ENCODE assay signal across 1 cellular context in the genomic region with DNA sequence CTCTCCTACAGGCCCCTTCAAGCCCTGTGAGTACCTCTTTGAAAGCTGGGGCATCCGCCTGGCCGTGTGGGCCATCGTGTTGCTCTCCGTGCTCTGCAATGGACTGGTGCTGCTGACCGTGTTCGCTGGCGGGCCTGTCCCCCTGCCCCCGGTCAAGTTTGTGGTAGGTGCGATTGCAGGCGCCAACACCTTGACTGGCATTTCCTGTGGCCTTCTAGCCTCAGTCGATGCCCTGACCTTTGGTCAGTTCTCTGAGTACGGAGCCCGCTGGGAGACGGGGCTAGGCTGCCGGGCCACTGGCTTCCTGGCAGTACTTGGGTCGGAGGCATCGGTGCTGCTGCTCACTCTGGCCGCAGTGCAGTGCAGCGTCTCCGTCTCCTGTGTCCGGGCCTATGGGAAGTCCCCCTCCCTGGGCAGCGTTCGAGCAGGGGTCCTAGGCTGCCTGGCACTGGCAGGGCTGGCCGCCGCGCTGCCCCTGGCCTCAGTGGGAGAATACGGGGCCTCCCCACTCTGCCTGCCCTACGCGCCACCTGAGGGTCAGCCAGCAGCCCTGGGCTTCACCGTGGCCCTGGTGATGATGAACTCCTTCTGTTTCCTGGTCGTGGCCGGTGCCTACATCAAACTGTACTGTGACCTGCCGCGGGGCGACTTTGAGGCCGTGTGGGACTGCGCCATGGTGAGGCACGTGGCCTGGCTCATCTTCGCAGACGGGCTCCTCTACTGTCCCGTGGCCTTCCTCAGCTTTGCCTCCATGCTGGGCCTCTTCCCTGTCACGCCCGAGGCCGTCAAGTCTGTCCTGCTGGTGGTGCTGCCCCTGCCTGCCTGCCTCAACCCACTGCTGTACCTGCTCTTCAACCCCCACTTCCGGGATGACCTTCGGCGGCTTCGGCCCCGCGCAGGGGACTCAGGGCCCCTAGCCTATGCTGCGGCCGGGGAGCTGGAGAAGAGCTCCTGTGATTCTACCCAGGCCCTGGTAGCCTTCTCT.
TF ChIP-seq lines count a peak whose summit lies in the region.

No MANE protein-coding gene starts in this region.

TF ChIP-seq in HepG2, 621 proteins besides CTCF, POLR2A, EP300 and RAD21 (continued from another document):
- TF ChIP-seq GATAD2A (CRISPR knock-in tag; IDR thresholded peaks at IDR 0.05) (peak; percentile 56), ZNF816 (CRISPR knock-in tag; IDR thresholded peaks at IDR 0.05; ENCODE audit: borderline replicate concordance) (no peak), ZNF292 (CRISPR knock-in tag; IDR thresholded peaks at IDR 0.05; ENCODE audit: borderline replicate concordance, low read depth) (0 out of 2 replicates have a peak, but pooled peaks have one; percentile 33), RARA (CRISPR knock-in tag; IDR thresholded peaks at IDR 0.05) (peak; percentile 85), GATA4 (IDR thresholded peaks at IDR 0.05; ENCODE audit: borderline replicate concordance, low read depth) (no peak), SRSF4 (IDR thresholded peaks at IDR 0.05; ENCODE audit: low read depth, low read length, poor library complexity, severe bottlenecking) (no peak), PHF8 (CRISPR knock-in tag; IDR thresholded peaks at IDR 0.05) (no peak), RORA (CRISPR knock-in tag; IDR thresholded peaks at IDR 0.05) (no peak), ZBTB8A (CRISPR knock-in tag; IDR thresholded peaks at IDR 0.05; ENCODE audit: borderline replicate concordance, low read depth) (no peak), ZNF557 (CRISPR knock-in tag; IDR thresholded peaks at IDR 0.05) (no peak), RBFOX2 (IDR thresholded peaks at IDR 0.05; ENCODE audit: low read depth, low read length) (no peak), SALL1 (CRISPR knock-in tag; IDR thresholded peaks at IDR 0.05) (peak; percentile 41; the same call in 1 of the 2 replicates), HNF4A (CRISPR knock-in tag; IDR thresholded peaks at IDR 0.05) (peak; percentile 81), HNF4G (IDR thresholded peaks at IDR 0.05; ENCODE audit: borderline replicate concordance, low read depth, low read length) (peak; percentile 63), HNF4G (CRISPR knock-in tag; IDR thresholded peaks at IDR 0.05; ENCODE audit: borderline replicate concordance, low read depth) (peak; percentile 79; the same call in 1 of the 2 replicates), ZNF766 (CRISPR knock-in tag; IDR thresholded peaks at IDR 0.05; ENCODE audit: borderline replicate concordance) (no peak), ZNF724P (CRISPR knock-in tag; IDR thresholded peaks at IDR 0.05; ENCODE audit: borderline replicate concordance) (no peak), ZNF33B (CRISPR knock-in tag; IDR thresholded peaks at IDR 0.05) (no peak), ZNF501 (CRISPR knock-in tag; IDR thresholded peaks at IDR 0.05) (0 out of 2 replicates have a peak, but pooled peaks have one; percentile 45)
- TF ChIP-seq, protein P1, sequence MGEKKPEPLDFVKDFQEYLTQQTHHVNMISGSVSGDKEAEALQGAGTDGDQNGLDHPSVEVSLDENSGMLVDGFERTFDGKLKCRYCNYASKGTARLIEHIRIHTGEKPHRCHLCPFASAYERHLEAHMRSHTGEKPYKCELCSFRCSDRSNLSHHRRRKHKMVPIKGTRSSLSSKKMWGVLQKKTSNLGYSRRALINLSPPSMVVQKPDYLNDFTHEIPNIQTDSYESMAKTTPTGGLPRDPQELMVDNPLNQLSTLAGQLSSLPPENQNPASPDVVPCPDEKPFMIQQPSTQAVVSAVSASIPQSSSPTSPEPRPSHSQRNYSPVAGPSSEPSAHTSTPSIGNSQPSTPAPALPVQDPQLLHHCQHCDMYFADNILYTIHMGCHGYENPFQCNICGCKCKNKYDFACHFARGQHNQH (CRISPR knock-in tag; IDR thresholded peaks at IDR 0.05) = peak; percentile 42; the same call in 1 of the 2 replicates
- TF ChIP-seq, protein P2, sequence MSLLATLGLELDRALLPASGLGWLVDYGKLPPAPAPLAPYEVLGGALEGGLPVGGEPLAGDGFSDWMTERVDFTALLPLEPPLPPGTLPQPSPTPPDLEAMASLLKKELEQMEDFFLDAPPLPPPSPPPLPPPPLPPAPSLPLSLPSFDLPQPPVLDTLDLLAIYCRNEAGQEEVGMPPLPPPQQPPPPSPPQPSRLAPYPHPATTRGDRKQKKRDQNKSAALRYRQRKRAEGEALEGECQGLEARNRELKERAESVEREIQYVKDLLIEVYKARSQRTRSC (CRISPR knock-in tag; IDR thresholded peaks at IDR 0.05; ENCODE audit: low read depth) = no peak
- TF ChIP-seq, protein P3, sequence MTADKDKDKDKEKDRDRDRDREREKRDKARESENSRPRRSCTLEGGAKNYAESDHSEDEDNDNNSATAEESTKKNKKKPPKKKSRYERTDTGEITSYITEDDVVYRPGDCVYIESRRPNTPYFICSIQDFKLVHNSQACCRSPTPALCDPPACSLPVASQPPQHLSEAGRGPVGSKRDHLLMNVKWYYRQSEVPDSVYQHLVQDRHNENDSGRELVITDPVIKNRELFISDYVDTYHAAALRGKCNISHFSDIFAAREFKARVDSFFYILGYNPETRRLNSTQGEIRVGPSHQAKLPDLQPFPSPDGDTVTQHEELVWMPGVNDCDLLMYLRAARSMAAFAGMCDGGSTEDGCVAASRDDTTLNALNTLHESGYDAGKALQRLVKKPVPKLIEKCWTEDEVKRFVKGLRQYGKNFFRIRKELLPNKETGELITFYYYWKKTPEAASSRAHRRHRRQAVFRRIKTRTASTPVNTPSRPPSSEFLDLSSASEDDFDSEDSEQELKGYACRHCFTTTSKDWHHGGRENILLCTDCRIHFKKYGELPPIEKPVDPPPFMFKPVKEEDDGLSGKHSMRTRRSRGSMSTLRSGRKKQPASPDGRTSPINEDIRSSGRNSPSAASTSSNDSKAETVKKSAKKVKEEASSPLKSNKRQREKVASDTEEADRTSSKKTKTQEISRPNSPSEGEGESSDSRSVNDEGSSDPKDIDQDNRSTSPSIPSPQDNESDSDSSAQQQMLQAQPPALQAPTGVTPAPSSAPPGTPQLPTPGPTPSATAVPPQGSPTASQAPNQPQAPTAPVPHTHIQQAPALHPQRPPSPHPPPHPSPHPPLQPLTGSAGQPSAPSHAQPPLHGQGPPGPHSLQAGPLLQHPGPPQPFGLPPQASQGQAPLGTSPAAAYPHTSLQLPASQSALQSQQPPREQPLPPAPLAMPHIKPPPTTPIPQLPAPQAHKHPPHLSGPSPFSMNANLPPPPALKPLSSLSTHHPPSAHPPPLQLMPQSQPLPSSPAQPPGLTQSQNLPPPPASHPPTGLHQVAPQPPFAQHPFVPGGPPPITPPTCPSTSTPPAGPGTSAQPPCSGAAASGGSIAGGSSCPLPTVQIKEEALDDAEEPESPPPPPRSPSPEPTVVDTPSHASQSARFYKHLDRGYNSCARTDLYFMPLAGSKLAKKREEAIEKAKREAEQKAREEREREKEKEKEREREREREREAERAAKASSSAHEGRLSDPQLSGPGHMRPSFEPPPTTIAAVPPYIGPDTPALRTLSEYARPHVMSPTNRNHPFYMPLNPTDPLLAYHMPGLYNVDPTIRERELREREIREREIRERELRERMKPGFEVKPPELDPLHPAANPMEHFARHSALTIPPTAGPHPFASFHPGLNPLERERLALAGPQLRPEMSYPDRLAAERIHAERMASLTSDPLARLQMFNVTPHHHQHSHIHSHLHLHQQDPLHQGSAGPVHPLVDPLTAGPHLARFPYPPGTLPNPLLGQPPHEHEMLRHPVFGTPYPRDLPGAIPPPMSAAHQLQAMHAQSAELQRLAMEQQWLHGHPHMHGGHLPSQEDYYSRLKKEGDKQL (CRISPR knock-in tag; IDR thresholded peaks at IDR 0.05; ENCODE audit: low read depth) = no peak
- TF ChIP-seq, protein P4, sequence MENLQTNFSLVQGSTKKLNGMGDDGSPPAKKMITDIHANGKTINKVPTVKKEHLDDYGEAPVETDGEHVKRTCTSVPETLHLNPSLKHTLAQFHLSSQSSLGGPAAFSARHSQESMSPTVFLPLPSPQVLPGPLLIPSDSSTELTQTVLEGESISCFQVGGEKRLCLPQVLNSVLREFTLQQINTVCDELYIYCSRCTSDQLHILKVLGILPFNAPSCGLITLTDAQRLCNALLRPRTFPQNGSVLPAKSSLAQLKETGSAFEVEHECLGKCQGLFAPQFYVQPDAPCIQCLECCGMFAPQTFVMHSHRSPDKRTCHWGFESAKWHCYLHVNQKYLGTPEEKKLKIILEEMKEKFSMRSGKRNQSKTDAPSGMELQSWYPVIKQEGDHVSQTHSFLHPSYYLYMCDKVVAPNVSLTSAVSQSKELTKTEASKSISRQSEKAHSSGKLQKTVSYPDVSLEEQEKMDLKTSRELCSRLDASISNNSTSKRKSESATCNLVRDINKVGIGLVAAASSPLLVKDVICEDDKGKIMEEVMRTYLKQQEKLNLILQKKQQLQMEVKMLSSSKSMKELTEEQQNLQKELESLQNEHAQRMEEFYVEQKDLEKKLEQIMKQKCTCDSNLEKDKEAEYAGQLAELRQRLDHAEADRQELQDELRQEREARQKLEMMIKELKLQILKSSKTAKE (CRISPR knock-in tag; IDR thresholded peaks at IDR 0.05; ENCODE audit: borderline replicate concordance) = 0 out of 2 replicates have a peak, but pooled peaks have one; percentile 57
- TF ChIP-seq, protein P5, sequence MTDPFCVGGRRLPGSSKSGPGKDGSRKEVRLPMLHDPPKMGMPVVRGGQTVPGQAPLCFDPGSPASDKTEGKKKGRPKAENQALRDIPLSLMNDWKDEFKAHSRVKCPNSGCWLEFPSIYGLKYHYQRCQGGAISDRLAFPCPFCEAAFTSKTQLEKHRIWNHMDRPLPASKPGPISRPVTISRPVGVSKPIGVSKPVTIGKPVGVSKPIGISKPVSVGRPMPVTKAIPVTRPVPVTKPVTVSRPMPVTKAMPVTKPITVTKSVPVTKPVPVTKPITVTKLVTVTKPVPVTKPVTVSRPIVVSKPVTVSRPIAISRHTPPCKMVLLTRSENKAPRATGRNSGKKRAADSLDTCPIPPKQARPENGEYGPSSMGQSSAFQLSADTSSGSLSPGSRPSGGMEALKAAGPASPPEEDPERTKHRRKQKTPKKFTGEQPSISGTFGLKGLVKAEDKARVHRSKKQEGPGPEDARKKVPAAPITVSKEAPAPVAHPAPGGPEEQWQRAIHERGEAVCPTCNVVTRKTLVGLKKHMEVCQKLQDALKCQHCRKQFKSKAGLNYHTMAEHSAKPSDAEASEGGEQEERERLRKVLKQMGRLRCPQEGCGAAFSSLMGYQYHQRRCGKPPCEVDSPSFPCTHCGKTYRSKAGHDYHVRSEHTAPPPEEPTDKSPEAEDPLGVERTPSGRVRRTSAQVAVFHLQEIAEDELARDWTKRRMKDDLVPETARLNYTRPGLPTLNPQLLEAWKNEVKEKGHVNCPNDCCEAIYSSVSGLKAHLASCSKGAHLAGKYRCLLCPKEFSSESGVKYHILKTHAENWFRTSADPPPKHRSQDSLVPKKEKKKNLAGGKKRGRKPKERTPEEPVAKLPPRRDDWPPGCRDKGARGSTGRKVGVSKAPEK (CRISPR knock-in tag; IDR thresholded peaks at IDR 0.05; ENCODE audit: borderline replicate concordance) = 0 out of 2 replicates have a peak, but pooled peaks have one; percentile 39
- TF ChIP-seq, protein P6, sequence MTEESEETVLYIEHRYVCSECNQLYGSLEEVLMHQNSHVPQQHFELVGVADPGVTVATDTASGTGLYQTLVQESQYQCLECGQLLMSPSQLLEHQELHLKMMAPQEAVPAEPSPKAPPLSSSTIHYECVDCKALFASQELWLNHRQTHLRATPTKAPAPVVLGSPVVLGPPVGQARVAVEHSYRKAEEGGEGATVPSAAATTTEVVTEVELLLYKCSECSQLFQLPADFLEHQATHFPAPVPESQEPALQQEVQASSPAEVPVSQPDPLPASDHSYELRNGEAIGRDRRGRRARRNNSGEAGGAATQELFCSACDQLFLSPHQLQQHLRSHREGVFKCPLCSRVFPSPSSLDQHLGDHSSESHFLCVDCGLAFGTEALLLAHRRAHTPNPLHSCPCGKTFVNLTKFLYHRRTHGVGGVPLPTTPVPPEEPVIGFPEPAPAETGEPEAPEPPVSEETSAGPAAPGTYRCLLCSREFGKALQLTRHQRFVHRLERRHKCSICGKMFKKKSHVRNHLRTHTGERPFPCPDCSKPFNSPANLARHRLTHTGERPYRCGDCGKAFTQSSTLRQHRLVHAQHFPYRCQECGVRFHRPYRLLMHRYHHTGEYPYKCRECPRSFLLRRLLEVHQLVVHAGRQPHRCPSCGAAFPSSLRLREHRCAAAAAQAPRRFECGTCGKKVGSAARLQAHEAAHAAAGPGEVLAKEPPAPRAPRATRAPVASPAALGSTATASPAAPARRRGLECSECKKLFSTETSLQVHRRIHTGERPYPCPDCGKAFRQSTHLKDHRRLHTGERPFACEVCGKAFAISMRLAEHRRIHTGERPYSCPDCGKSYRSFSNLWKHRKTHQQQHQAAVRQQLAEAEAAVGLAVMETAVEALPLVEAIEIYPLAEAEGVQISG (CRISPR knock-in tag; IDR thresholded peaks at IDR 0.05) = 0 out of 2 replicates have a peak, but pooled peaks have one; percentile 26
- TF ChIP-seq, protein P7, sequence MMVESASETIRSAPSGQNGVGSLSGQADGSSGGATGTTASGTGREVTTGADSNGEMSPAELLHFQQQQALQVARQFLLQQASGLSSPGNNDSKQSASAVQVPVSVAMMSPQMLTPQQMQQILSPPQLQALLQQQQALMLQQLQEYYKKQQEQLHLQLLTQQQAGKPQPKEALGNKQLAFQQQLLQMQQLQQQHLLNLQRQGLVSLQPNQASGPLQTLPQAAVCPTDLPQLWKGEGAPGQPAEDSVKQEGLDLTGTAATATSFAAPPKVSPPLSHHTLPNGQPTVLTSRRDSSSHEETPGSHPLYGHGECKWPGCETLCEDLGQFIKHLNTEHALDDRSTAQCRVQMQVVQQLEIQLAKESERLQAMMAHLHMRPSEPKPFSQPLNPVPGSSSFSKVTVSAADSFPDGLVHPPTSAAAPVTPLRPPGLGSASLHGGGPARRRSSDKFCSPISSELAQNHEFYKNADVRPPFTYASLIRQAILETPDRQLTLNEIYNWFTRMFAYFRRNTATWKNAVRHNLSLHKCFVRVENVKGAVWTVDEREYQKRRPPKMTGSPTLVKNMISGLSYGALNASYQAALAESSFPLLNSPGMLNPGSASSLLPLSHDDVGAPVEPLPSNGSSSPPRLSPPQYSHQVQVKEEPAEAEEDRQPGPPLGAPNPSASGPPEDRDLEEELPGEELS (CRISPR knock-in tag; IDR thresholded peaks at IDR 0.05) = peak; percentile 2; the same call in 1 of the 2 replicates
- TF ChIP-seq, protein P8, sequence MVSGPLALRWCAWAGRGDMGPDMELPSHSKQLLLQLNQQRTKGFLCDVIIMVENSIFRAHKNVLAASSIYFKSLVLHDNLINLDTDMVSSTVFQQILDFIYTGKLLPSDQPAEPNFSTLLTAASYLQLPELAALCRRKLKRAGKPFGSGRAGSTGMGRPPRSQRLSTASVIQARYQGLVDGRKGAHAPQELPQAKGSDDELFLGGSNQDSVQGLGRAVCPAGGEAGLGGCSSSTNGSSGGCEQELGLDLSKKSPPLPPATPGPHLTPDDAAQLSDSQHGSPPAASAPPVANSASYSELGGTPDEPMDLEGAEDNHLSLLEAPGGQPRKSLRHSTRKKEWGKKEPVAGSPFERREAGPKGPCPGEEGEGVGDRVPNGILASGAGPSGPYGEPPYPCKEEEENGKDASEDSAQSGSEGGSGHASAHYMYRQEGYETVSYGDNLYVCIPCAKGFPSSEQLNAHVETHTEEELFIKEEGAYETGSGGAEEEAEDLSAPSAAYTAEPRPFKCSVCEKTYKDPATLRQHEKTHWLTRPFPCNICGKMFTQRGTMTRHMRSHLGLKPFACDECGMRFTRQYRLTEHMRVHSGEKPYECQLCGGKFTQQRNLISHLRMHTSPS (CRISPR knock-in tag; IDR thresholded peaks at IDR 0.05; ENCODE audit: low read depth) = peak; percentile 93
